ENCODE assay signal across 11 cellular contexts in the genomic region with DNA sequence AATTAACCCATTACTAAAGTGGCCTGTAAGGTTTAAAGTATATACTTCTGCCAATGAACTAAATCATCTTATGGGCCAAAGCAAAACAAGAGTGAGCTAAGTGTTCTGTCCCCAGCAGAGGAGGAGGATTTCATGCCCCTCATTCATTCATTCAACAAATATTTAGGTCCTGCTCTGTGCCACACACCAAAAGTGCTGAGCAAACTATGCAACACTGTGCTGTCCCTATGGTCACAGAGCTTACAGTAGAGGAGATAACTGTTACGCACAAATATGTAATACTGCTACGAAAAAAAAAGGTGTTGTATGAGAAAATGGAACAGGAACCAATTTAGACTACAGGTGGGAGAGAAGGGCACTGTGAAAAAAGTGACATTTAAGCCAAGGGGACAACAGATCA. TPM values are rescaled to one million over a fixed set of nuclear protein-coding genes. Genes with fewer than 3 reads are reported as not detected.
DNase-seq lines count a peak whose midpoint lies in the region; ATAC-seq and TF ChIP-seq lines count a peak whose summit lies in the region.
"Had no signal": no experiment of that assay in that cellular context is flagged by ENCODE, and none has a peak within 500 bp of the region (broad histone marks: within the 10 kb centered on the region; RNA-seq: fewer than 3 reads in every experiment).

No MANE protein-coding gene starts in this region.

- no TSS peak for BruUV-seq in A673 (replicated peaks; lab: Mats Ljungman, UMichigan)

- H3K9me3 ChIP-seq in KOPT-K1 (ENCODE audit: insufficient read depth, low read length, poor library complexity, severe bottlenecking) (no peaks in the 10 kb centered on the region), trophoblast cell (ENCODE audit: insufficient read depth, low read depth, low read length) (no peaks in the 10 kb centered on the region), A673 (ENCODE audit: low read depth, low read length, poor library complexity, severe bottlenecking) (no peaks in the 10 kb centered on the region)

- intact Hi-C loops in A673 (cut with micrococcal nuclease; ENCODE audit: unreplicated experiment): no loop called here

- H3K4ac ChIP-seq in trophoblast cell (ENCODE audit: low read depth, low read length): peak overlapping the region; percentile 37

- H3K36me3 ChIP-seq in KOPT-K1 (ENCODE audit: insufficient read depth, low read length) (no peaks in the 10 kb centered on the region), trophoblast cell (ENCODE audit: control insufficient read depth in 1 of 2, insufficient read depth in 2 of 2, low read length in 2 of 2) (no peaks in the 10 kb centered on the region), A673 (ENCODE audit: insufficient read depth, low read length, poor library complexity, severe bottlenecking) (no peaks in the 10 kb centered on the region)

- H3K27me3 ChIP-seq in trophoblast cell (ENCODE audit: insufficient read depth, low read length) (no peaks in the 10 kb centered on the region), A673 (replicated peaks; ENCODE audit: insufficient read depth, low read depth, low read length, poor library complexity) (peaks cover 3% of the 10 kb centered on the region)

- peak overlapping the region; percentile 74 for H3K27ac ChIP-seq in KOPT-K1 (ENCODE audit: low read depth, low read length, poor library complexity, severe bottlenecking)
- H3K27ac ChIP-seq in trophoblast cell (ENCODE audit: low read depth, low read length): no peak overlapping the region
- no peak overlapping the region for H3K27ac ChIP-seq in A673 (ENCODE audit: low read depth, low read length, poor library complexity, severe bottlenecking)

- no peak overlapping the region for H2AK5ac ChIP-seq in trophoblast cell (ENCODE audit: low read length)

- H3K4me3 ChIP-seq in GM12864 (ENCODE audit: low read depth, low read length) (peak overlapping the region; percentile 79), trophoblast cell (ENCODE audit: low read depth, low read length) (no peak overlapping the region), A673 (ENCODE audit: low read depth, low read length, poor library complexity, severe bottlenecking) (no peak overlapping the region)

- peaks cover 16% of the 10 kb centered on the region for H3K36me3 Mint-ChIP-seq in central memory CD8-positive, alpha-beta T cell (ENCODE audit: insufficient read depth)

- ATAC-seq in central memory CD8-positive, alpha-beta T cell (replicated peaks; ENCODE audit: extremely low read depth, poor library complexity, severe bottlenecking): no peak
- no peak for ATAC-seq in left lobe of liver
- ATAC-seq: activated CD4-positive, CD25-positive, alpha-beta regulatory T cell treated with anti-CD3 and anti-CD28 coated beads, Interleukin-2, amount 50 U/mL, for 24 hours had no signal

- peaks cover 20% of the 10 kb centered on the region for H3K79me2 ChIP-seq in trophoblast cell (ENCODE audit: control insufficient read depth, insufficient read depth, low read length, poor library complexity)

- peak overlapping the region; percentile 79 for H3K4me2 ChIP-seq in trophoblast cell (ENCODE audit: low read length)

- no peak overlapping the region for H3K23ac ChIP-seq in trophoblast cell (ENCODE audit: low read length)

- POLR2A ChIA-PET in A673 (lab: Charles Lee; ENCODE audit: low non-redundant PET): interaction anchor here (0.6 kb wide), 1 partner anchor 899 kb away, joined by 9 read pairs; no protein-coding TSS in a partner anchor

- CTCF ChIA-PET in A673 (lab: Charles Lee): no interaction called here

- H4K8ac ChIP-seq in trophoblast cell (ENCODE audit: low read depth, low read length): no peak overlapping the region

- no peak overlapping the region for H3K14ac ChIP-seq in trophoblast cell (ENCODE audit: low read length)

- DNase-seq in GM12864 (ENCODE audit: low read depth) (no peak), trophoblast cell (no peak), A673 (ENCODE audit: low spot score) (no peak), hypothalamus (lab: John Stamatoyannopoulos, UW) (no peak), left lobe of liver (ENCODE audit: low spot score) (no peak)
- DNase-seq in central memory CD8-positive, alpha-beta T cell (ENCODE audit: low spot score in 2 of 2): no peak
- DNase-seq: NCI-H748 treated with DMSO at 0.1 percent for 48 hours; retina; stimulated activated naive CD4-positive, alpha-beta T cell had no signal

- peaks cover 17% of the 10 kb centered on the region for H3K79me1 ChIP-seq in trophoblast cell (ENCODE audit: low read length)

- H3K4me1 ChIP-seq in trophoblast cell (ENCODE audit: control insufficient read depth in 1 of 2, insufficient read depth in 2 of 2, low read length in 2 of 2) (peaks cover 13 to 18% of the 10 kb centered on the region in 2 experiments), A673 (ENCODE audit: insufficient read depth, low read length, poor library complexity, severe bottlenecking) (no peaks in the 10 kb centered on the region)

- no peak overlapping the region for H4K12ac ChIP-seq in trophoblast cell (ENCODE audit: low read depth, low read length)

- H2AFZ ChIP-seq in trophoblast cell (ENCODE audit: insufficient read depth, low read length, poor library complexity): no peak overlapping the region

- no CpG with 5 or more reads among the region's 2 CpGs for WGBS in trophoblast cell (ENCODE audit: extremely low coverage, insufficient coverage, insufficient read length)

- no peak overlapping the region for H2BK5ac ChIP-seq in trophoblast cell (ENCODE audit: low read depth, low read length, poor library complexity)

- H3K9ac ChIP-seq in trophoblast cell (ENCODE audit: low read length): no peak overlapping the region

- H2BK12ac ChIP-seq in trophoblast cell (ENCODE audit: low read length): no peak overlapping the region

- no peaks in the 10 kb centered on the region for H3K9me3 Mint-ChIP-seq in central memory CD8-positive, alpha-beta T cell

- H3K27me3 Mint-ChIP-seq in central memory CD8-positive, alpha-beta T cell: no peaks in the 10 kb centered on the region

- peak overlapping the region; percentile 82 for H3K27ac Mint-ChIP-seq in central memory CD8-positive, alpha-beta T cell (ENCODE audit: low read depth)

- no peak overlapping the region for H4K91ac ChIP-seq in trophoblast cell (ENCODE audit: low read depth, low read length)

- H3K4me3 Mint-ChIP-seq in central memory CD8-positive, alpha-beta T cell: peak overlapping the region; percentile 87

- no peak overlapping the region for H3K18ac ChIP-seq in trophoblast cell (ENCODE audit: low read length)

- TF ChIP-seq CTCF in GM12864 (IDR thresholded peaks at IDR 0.05; ENCODE audit: low read depth, low read length, missing control alignments) (no peak), A673 (conservative IDR thresholded peaks at IDR 0.05; ENCODE audit: low read depth, low read length) (no peak)

- H3K4me1 Mint-ChIP-seq in central memory CD8-positive, alpha-beta T cell: peaks cover 50% of the 10 kb centered on the region

- H2BK120ac ChIP-seq in trophoblast cell (ENCODE audit: insufficient read depth, low read length, poor library complexity): no peak overlapping the region

RNA-seq across cellular contexts. Expression of gene SH3KBP1, which starts 1.7 kb away (rescaled TPM):
- 115 and 120 TPM in 2 replicates for polyA plus RNA-seq in trophoblast cell (2013)
- total RNA-seq in A673 (2021) (10.1 and 10.2 TPM in 2 replicates), left lobe of liver (8.6 TPM)
